22 cellular contexts compared by ENCODE assay signal in the genomic region with DNA sequence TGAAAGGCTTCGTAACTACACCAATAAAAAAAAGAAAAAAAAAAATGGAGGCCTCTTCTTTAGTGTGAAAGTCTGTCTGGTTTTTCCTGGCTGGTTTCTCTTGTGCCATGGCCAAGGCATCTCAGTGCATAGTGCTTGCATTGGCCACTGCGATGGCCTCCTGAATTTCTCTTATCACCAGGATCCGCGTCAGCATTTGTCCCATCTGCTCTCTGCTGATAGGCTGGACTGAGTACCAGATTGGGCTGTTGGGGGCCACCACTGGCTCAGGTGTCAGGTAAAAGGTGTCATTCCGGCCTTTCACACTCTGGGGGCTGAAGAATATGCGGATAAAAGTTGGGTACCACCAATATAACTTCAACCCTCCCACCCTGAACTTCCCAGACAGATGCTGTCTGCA. TPM values are rescaled to one million over a fixed set of nuclear protein-coding genes. Genes with fewer than 3 reads are reported as not detected.
A peak's percentile ranks its signal among the peaks of the same experiment; 100 is the strongest.
DNase-seq lines count a peak whose midpoint lies in the region; ATAC-seq and TF ChIP-seq lines count a peak whose summit lies in the region.
"Had no signal": no experiment of that assay in that cellular context is flagged by ENCODE, and none has a peak within 500 bp of the region (broad histone marks: within the 10 kb centered on the region; RNA-seq: fewer than 3 reads in every experiment).

No MANE protein-coding gene starts in this region.

- no peaks in the 10 kb centered on the region for H3K9me3 ChIP-seq in CD4-positive, alpha-beta memory T cell (ENCODE audit: control insufficient read depth in 1 of 2, low read length in 2 of 2)
- H3K9me3 ChIP-seq in adipocyte (ENCODE audit: control insufficient read depth, low read length) = no peaks in the 10 kb centered on the region

- no peak overlapping the region for H3K4me3 ChIP-seq in CD4-positive, alpha-beta memory T cell (ENCODE audit: low read length in 2 of 2)
- no peak overlapping the region for H3K4me3 ChIP-seq in adipocyte (ENCODE audit: low read length)

- H3K4me1 Mint-ChIP-seq in activated CD4-positive, alpha-beta T cell treated with anti-CD3 and anti-CD28 coated beads, Interleukin-2, amount 10 ng/mL, durations not matched to agents 7 days and 5 days = peaks cover 34% of the 10 kb centered on the region
- H3K4me1 Mint-ChIP-seq in CD4-positive, alpha-beta memory T cell = peaks cover 16 to 39% (median 24%) of the 10 kb centered on the region in 4 donors
- peaks cover 32% of the 10 kb centered on the region for H3K4me1 Mint-ChIP-seq in nephron

- ATAC-seq in GM21390 (IDR thresholded peaks at IDR 0.05; ENCODE audit: unreplicated experiment) (no peak), HG03442 (IDR thresholded peaks at IDR 0.05; ENCODE audit: unreplicated experiment) (no peak), HG03565 (IDR thresholded peaks at IDR 0.05; ENCODE audit: unreplicated experiment) (no peak)
- ATAC-seq: activated T-helper 17 cell treated with anti-CD3 and anti-CD28 coated beads, Interleukin-2, amount 50 U/mL, for 72 hours; stimulated activated naive B cell treated with anti-CD40 and anti-IgM and Interleukin-4, amounts not matched to agents 10 μg/mL and 1 μg/mL and 100 μg/mL, for 72 hours had no signal

- H3K9me3 Mint-ChIP-seq in activated CD4-positive, alpha-beta T cell treated with anti-CD3 and anti-CD28 coated beads, Interleukin-2, amount 10 ng/mL, durations not matched to agents 7 days and 5 days = no peaks in the 10 kb centered on the region
- H3K9me3 Mint-ChIP-seq in CD4-positive, alpha-beta memory T cell = peaks cover 0 to 4% (median 0%) of the 10 kb centered on the region in 8 donors
- H3K9me3 Mint-ChIP-seq in nephron = no peaks in the 10 kb centered on the region
- H3K9me3 Mint-ChIP-seq: activated T-helper 17 cell treated with anti-CD3 and anti-CD28 coated beads, Interleukin-2, amount 50 U/mL, for 72 hours; stimulated activated naive B cell treated with anti-CD40 and anti-IgM and Interleukin-4, amounts not matched to agents 10 μg/mL and 1 μg/mL and 100 μg/mL, for 72 hours had no signal

- peak overlapping the region; percentile 93 for H3K9ac ChIP-seq in adipocyte (ENCODE audit: low read length)

- peaks cover 45% of the 10 kb centered on the region for H3K36me3 ChIP-seq in CD4-positive, alpha-beta memory T cell (ENCODE audit: insufficient read depth, low read length)
- H3K36me3 ChIP-seq in adipocyte (ENCODE audit: control insufficient read depth, insufficient read depth, low read length, severe bottlenecking) = peaks cover 74% of the 10 kb centered on the region

- no peaks in the 10 kb centered on the region for H3K27me3 ChIP-seq in CD4-positive, alpha-beta memory T cell (ENCODE audit: insufficient read depth, low read length)
- H3K27me3 ChIP-seq in adipocyte (replicated peaks; ENCODE audit: control insufficient read depth, insufficient read depth, low read length) = no peaks in the 10 kb centered on the region

- peak overlapping the region; percentile 69 for H3K27ac Mint-ChIP-seq in activated CD4-positive, alpha-beta T cell treated with anti-CD3 and anti-CD28 coated beads, Interleukin-2, amount 10 ng/mL, durations not matched to agents 7 days and 5 days
- peak overlapping the region in 6 of 7 donors; percentile 38 to 100 (median 86) for H3K27ac Mint-ChIP-seq in CD4-positive, alpha-beta memory T cell
- H3K27ac Mint-ChIP-seq in nephron = peak overlapping the region; percentile 80 to 90 (median 86)

- peak overlapping the region; percentile 93 for H3K27ac ChIP-seq in CD4-positive, alpha-beta memory T cell (ENCODE audit: low read depth, low read length)

- DNase-seq in activated CD4-positive, alpha-beta T cell treated with anti-CD3 and anti-CD28 coated beads, Interleukin-2, amount 10 ng/mL, durations not matched to agents 7 days and 5 days = no peak
- no peak for DNase-seq in activated CD4-positive, alpha-beta T cell treated with anti-CD3 and anti-CD28 coated beads, Interleukin-2, amount 50 U/mL, for 4 hours
- no peak for DNase-seq in CD4-positive, alpha-beta memory T cell
- no peak for DNase-seq in adipocyte (ENCODE audit: low read depth)
- DNase-seq: aorta; DND-41; KBM-7; kidney glomerular epithelial cell; mesendoderm; MV-4-11; NCI-H2029 treated with DMSO at 0.1 percent for 48 hours; NCI-H510A; retina; RPMI8226; stimulated activated CD4-positive, alpha-beta T cell treated with anti-CD3 and anti-CD28 coated beads, Interleukin-15, amount 100 ng/mL, for 24 hours; stimulated activated naive B cell treated with anti-CD40 and anti-IgM and Interleukin-4, amounts not matched to agents 10 μg/mL and 1 μg/mL and 100 μg/mL, for 72 hours; trophoblast cell had no signal

- H3K27me3 Mint-ChIP-seq in activated CD4-positive, alpha-beta T cell treated with anti-CD3 and anti-CD28 coated beads, Interleukin-2, amount 10 ng/mL, durations not matched to agents 7 days and 5 days = no peaks in the 10 kb centered on the region
- no peaks in the 10 kb centered on the region for H3K27me3 Mint-ChIP-seq in CD4-positive, alpha-beta memory T cell
- H3K27me3 Mint-ChIP-seq in nephron (ENCODE audit: low read depth) = no peaks in the 10 kb centered on the region
- H3K27me3 Mint-ChIP-seq: activated T-helper 17 cell treated with anti-CD3 and anti-CD28 coated beads, Interleukin-2, amount 50 U/mL, for 72 hours; stimulated activated naive B cell treated with anti-CD40 and anti-IgM and Interleukin-4, amounts not matched to agents 10 μg/mL and 1 μg/mL and 100 μg/mL, for 72 hours had no signal

- CTCF ChIA-PET in activated CD4-positive, alpha-beta T cell treated with anti-CD3 and anti-CD28 coated beads, Interleukin-2, amount 10 ng/mL, durations not matched to agents 7 days and 5 days (lab: Charles Lee) = interaction anchor here (1.1 to 4.8 kb wide), 3 partner anchors 9 to 20 kb away, joined by 3 to 31 read pairs (median 4); partner anchors contain the start of gene NDUFAF3
- CTCF ChIA-PET in CD4-positive, alpha-beta memory T cell (lab: Charles Lee; ENCODE audit: partially characterized antibody) = interaction anchor here (0.6 kb wide), 1 partner anchor 19 kb away, joined by 3 read pairs; no protein-coding TSS in a partner anchor

- peaks cover 45% of the 10 kb centered on the region for H3K36me3 Mint-ChIP-seq in activated CD4-positive, alpha-beta T cell treated with anti-CD3 and anti-CD28 coated beads, Interleukin-2, amount 10 ng/mL, durations not matched to agents 7 days and 5 days (ENCODE audit: low read depth)
- peaks cover 35 to 56% of the 10 kb centered on the region in 2 donors for H3K36me3 Mint-ChIP-seq in CD4-positive, alpha-beta memory T cell
- peaks cover 64% of the 10 kb centered on the region for H3K36me3 Mint-ChIP-seq in nephron (ENCODE audit: low read depth)

- peaks cover 21% of the 10 kb centered on the region for H3K4me1 ChIP-seq in CD4-positive, alpha-beta memory T cell (ENCODE audit: insufficient read depth, low read length)
- H3K4me1 ChIP-seq in adipocyte (ENCODE audit: control insufficient read depth, insufficient read depth, low read length) = peaks cover 39% of the 10 kb centered on the region

- H3K4me3 Mint-ChIP-seq in activated CD4-positive, alpha-beta T cell treated with anti-CD3 and anti-CD28 coated beads, Interleukin-2, amount 10 ng/mL, durations not matched to agents 7 days and 5 days = no peak overlapping the region
- no peak overlapping the region for H3K4me3 Mint-ChIP-seq in CD4-positive, alpha-beta memory T cell
- H3K4me3 Mint-ChIP-seq in nephron = peak overlapping the region in 2 of 3 experiments; percentile 12 to 25

- intact Hi-C loops in CD4-positive, alpha-beta memory T cell (cut with micrococcal nuclease) = no loop called here

- TF ChIP-seq CTCF in nephron (IDR thresholded peaks at IDR 0.05; ENCODE audit: unreplicated experiment in 3 of 3) = no peak

- POLR2A ChIA-PET in activated CD4-positive, alpha-beta T cell treated with anti-CD3 and anti-CD28 coated beads, Interleukin-2, amount 10 ng/mL, durations not matched to agents 7 days and 5 days (lab: Charles Lee) = interaction anchor here (0.6 kb wide), 1 partner anchor 358 kb away, joined by 3 read pairs; no protein-coding TSS in a partner anchor
- POLR2A ChIA-PET in CD4-positive, alpha-beta memory T cell (lab: Charles Lee; ENCODE audit: partially characterized antibody) = interaction anchor here (1.5 to 4.2 kb wide), 3 partner anchors 9 to 41 kb away, joined by 5 to 24 read pairs (median 9); partner anchors contain the start of genes NDUFAF3, P4HTM and WDR6

RNA-seq across cellular contexts. Expression of gene IMPDH2, which starts 1.1 kb away (rescaled TPM):
- 100 to 1,000 TPM; 152 to 159 TPM for total RNA-seq in activated CD4-positive, alpha-beta T cell treated with anti-CD3 and anti-CD28 coated beads, Interleukin-2, amount 10 ng/mL, durations not matched to agents 7 days and 5 days
- total RNA-seq in CD4-positive, alpha-beta memory T cell = 10 to 100 TPM; 87.5 to 89.6 TPM
- 10 to 100 TPM; 82.9 to 87.5 TPM for polyA plus RNA-seq in CD4-positive, alpha-beta memory T cell

RNA-seq across cellular contexts. Expression of gene NDUFAF3, which starts 8.4 kb away (rescaled TPM):
- total RNA-seq in activated CD4-positive, alpha-beta T cell treated with anti-CD3 and anti-CD28 coated beads, Interleukin-2, amount 10 ng/mL, durations not matched to agents 7 days and 5 days = 10 to 100 TPM; 84.5 to 93.2 TPM
- total RNA-seq in CD4-positive, alpha-beta memory T cell = 10 to 100 TPM; 77.9 to 85.7 TPM
- polyA plus RNA-seq in CD4-positive, alpha-beta memory T cell = 100 to 1,000 TPM; 145 to 169 TPM

RNA-seq across cellular contexts. Expression of gene DALRD3, which starts 12.0 kb away (rescaled TPM):
- 10 to 100 TPM; 20.7 to 22.0 TPM for total RNA-seq in activated CD4-positive, alpha-beta T cell treated with anti-CD3 and anti-CD28 coated beads, Interleukin-2, amount 10 ng/mL, durations not matched to agents 7 days and 5 days
- 10 to 100 TPM; 31.2 to 32.8 TPM for total RNA-seq in CD4-positive, alpha-beta memory T cell
- 10 to 100 TPM; 32.2 to 41.3 TPM for polyA plus RNA-seq in CD4-positive, alpha-beta memory T cell

RNA-seq across cellular contexts. Expression of gene WDR6, which starts 23.1 kb away (rescaled TPM):
- 100 to 1,000 TPM; 144 to 157 TPM for total RNA-seq in activated CD4-positive, alpha-beta T cell treated with anti-CD3 and anti-CD28 coated beads, Interleukin-2, amount 10 ng/mL, durations not matched to agents 7 days and 5 days
- 100 to 1,000 TPM; 287 to 295 TPM for total RNA-seq in CD4-positive, alpha-beta memory T cell
- 100 to 1,000 TPM; 105 to 143 TPM for polyA plus RNA-seq in CD4-positive, alpha-beta memory T cell

RNA-seq across cellular contexts. Expression of gene P4HTM, which starts 40.3 kb away (rescaled TPM):
- total RNA-seq in activated CD4-positive, alpha-beta T cell treated with anti-CD3 and anti-CD28 coated beads, Interleukin-2, amount 10 ng/mL, durations not matched to agents 7 days and 5 days = 10 to 100 TPM; 45.3 to 47.6 TPM
- total RNA-seq in CD4-positive, alpha-beta memory T cell = 10 to 100 TPM; 79.3 to 87.3 TPM
- polyA plus RNA-seq in CD4-positive, alpha-beta memory T cell = 10 to 100 TPM; 29.7 to 32.8 TPM

Comparison
In these comparisons a context has a peak if more than half of its experiments do, and no peak if none do; other contexts are left out.
1. H3K4me3 Mint-ChIP-seq: peak in nephron (2 of 3); none in activated CD4-positive, alpha-beta T cell treated with anti-CD3 and anti-CD28 coated beads, Interleukin-2, amount 10 ng/mL, durations not matched to agents 7 days and 5 days (single experiment) and CD4-positive, alpha-beta memory T cell (0 of 8).
2. Peak in every context shown above with its lines, with median percentiles within 50 percentile points of each other: H3K27ac Mint-ChIP-seq.